In the genomic region with DNA sequence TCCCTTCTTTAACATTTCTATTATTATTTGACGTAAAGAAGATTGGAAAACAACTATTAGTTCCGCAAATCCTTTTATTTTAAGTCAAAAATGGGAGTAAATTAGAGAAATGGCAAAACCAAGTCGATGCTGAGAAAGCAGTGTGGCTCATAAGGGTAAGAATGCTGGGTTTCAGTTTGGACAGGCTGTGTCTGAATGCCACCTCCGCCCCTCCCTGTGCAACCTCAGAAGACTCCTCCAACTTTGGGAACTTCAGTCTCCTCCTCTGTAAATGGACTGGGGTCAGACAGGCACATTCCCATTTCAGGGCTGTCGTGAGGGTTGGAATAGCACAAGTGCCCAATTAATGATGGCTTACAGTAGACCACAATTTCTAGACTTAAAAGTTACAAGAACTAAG, we compare ENCODE assay signal across 16 cellular contexts.
"Had no signal": no experiment of that assay in that cellular context is flagged by ENCODE, and none has a peak within 500 bp of the region (broad histone marks: within the 10 kb centered on the region; RNA-seq: fewer than 3 reads in every experiment).

No MANE protein-coding gene starts in this region.

- H3K4me1 Mint-ChIP-seq: endodermal cell, naive B cell had no signal

- H3K9me3 Mint-ChIP-seq: dendritic cell treated with granulocyte-macrophage colony-stimulating factor and Interleukin-4, amounts not matched to agents 40 ng/mL and 50 ng/mL, for 4 days; effector memory CD8-positive, alpha-beta T cell; endodermal cell; mesothelial cell of epicardium; naive B cell had no signal

- DNase-seq: cortex of kidney; effector CD8-positive, alpha-beta T cell; effector memory CD8-positive, alpha-beta T cell; endodermal cell; erythroblast; foreskin keratinocyte; heart left ventricle; left cardiac atrium; left lung; left ventricle myocardium superior; lower lobe of right lung; mesenchymal stem cell; mucosa of descending colon; naive B cell had no signal

- H3K4me3 Mint-ChIP-seq: dendritic cell treated with granulocyte-macrophage colony-stimulating factor and Interleukin-4, amounts not matched to agents 40 ng/mL and 50 ng/mL, for 4 days; effector memory CD8-positive, alpha-beta T cell; endodermal cell; mesothelial cell of epicardium; naive B cell had no signal

- H3K27me3 Mint-ChIP-seq: dendritic cell treated with granulocyte-macrophage colony-stimulating factor and Interleukin-4, amounts not matched to agents 40 ng/mL and 50 ng/mL, for 4 days had no signal

- H3K27ac Mint-ChIP-seq: dendritic cell treated with granulocyte-macrophage colony-stimulating factor and Interleukin-4, amounts not matched to agents 40 ng/mL and 50 ng/mL, for 4 days; effector memory CD8-positive, alpha-beta T cell; endodermal cell; mesothelial cell of epicardium; naive B cell had no signal

- H3K36me3 Mint-ChIP-seq: mesothelial cell of epicardium, naive B cell had no signal
